1 cellular context compared by ENCODE assay signal in genomic region chr4:69896530-69897116, GRCh38.
TF ChIP-seq lines count a peak whose summit lies in the region.

No MANE protein-coding gene starts in this region.

TF ChIP-seq in GM23338, 12 proteins besides CTCF, POLR2A, EP300 and RAD21 (continued from another document):
- TF ChIP-seq ZNF462 (CRISPR knock-in tag; IDR thresholded peaks at IDR 0.05): no peak
- TF ChIP-seq CREB1 (CRISPR knock-in tag; IDR thresholded peaks at IDR 0.05; ENCODE audit: low read depth): no peak
- no peak for TF ChIP-seq POLR2AphosphoS5 (IDR thresholded peaks at IDR 0.05; ENCODE audit: low read depth)
- TF ChIP-seq ZNF114 (CRISPR knock-in tag; IDR thresholded peaks at IDR 0.05): no peak
- TF ChIP-seq ETS1 (IDR thresholded peaks at IDR 0.05): no peak
- no peak for TF ChIP-seq JUNB (IDR thresholded peaks at IDR 0.05; ENCODE audit: unreplicated experiment)
- no peak for TF ChIP-seq ZNF331 (CRISPR knock-in tag; IDR thresholded peaks at IDR 0.05; ENCODE audit: low read depth)
- TF ChIP-seq STAT1 (IDR thresholded peaks at IDR 0.05; ENCODE audit: unreplicated experiment): no peak
- TF ChIP-seq NANOG (IDR thresholded peaks at IDR 0.05; ENCODE audit: borderline replicate concordance): no peak
